Comparison of ENCODE assay signal across 25 cellular contexts in the genomic region with DNA sequence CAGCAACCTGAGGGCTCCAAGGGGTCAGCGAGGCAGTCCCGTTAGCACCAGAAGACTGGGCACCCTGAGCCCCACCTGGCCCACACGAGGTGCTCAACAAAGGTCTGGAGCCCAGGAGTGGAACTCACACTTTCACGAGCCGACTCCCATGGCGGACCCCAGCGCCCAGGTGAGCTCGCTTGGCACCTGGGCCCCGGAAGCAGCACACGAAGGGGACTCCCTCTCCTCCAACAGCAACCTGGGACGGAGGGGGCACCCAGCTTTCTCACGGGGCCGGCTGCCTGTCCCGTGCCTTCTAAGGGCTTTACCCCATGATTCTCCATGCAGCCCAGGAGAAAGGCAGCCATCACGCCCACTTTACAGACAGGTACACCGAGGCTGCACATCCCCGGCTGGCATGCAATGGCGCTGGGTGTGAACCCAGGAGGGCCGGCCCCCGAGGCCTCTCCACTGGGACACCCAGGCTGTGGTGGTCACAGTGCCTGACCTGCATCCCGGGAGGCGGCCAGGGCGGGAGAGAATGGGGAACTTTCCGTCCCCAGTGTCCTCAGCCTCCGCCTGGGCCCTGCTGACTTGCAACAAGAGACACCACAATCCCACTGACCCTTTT. TPM values are rescaled to one million over a fixed set of nuclear protein-coding genes. Genes with fewer than 3 reads are reported as not detected.
"Had no signal": no experiment of that assay in that cellular context is flagged by ENCODE, and none has a peak within 500 bp of the region (broad histone marks: within the 10 kb centered on the region; RNA-seq: fewer than 3 reads in every experiment).

No MANE protein-coding gene starts in this region.

- H3K27me3 ChIP-seq: heart right ventricle, left lung, right atrium auricular region, suprapubic skin had no signal

- H3K27ac ChIP-seq: left lung, prostate gland, skin epidermis, suprapubic skin had no signal

- H3K9me3 Mint-ChIP-seq: effector memory CD8-positive, alpha-beta T cell; natural killer cell treated with Interleukin-12 subunit alpha and Interleukin-12 subunit beta and Interleukin-15 and Interleukin-18, amount 100 ng/mL, for 72 hours; neural crest cell; type B pancreatic cell had no signal

- ATAC-seq: effector memory CD8-positive, alpha-beta T cell; heart right ventricle; left cardiac atrium; left lung; mucosa of descending colon; natural killer cell treated with Interleukin-12 subunit alpha and Interleukin-12 subunit beta and Interleukin-15 and Interleukin-18, amount 100 ng/mL, for 72 hours; stimulated activated naive B cell treated with anti-CD40 and anti-IgM and Interleukin-4, amounts not matched to agents 10 μg/mL and 1 μg/mL and 100 μg/mL, for 72 hours had no signal

- H3K27ac Mint-ChIP-seq: mesothelial cell of epicardium; natural killer cell treated with Interleukin-12 subunit alpha and Interleukin-12 subunit beta and Interleukin-15 and Interleukin-18, amount 100 ng/mL, for 72 hours; stimulated activated naive CD8-positive, alpha-beta T cell treated with anti-CD3 and anti-CD28 coated beads, Interleukin-15, Interleukin-2, amounts not matched to agents 100 ng/mL and 50 ng/mL, for 24 hours; type B pancreatic cell had no signal

- H3K4me3 Mint-ChIP-seq: effector memory CD8-positive, alpha-beta T cell; mesothelial cell of epicardium; natural killer cell treated with Interleukin-12 subunit alpha and Interleukin-12 subunit beta and Interleukin-15 and Interleukin-18, amount 100 ng/mL, for 72 hours; stimulated activated naive B cell treated with anti-CD40 and anti-IgM and Interleukin-4, amounts not matched to agents 10 μg/mL and 1 μg/mL and 100 μg/mL, for 72 hours; stimulated activated naive CD8-positive, alpha-beta T cell treated with anti-CD3 and anti-CD28 coated beads, Interleukin-15, Interleukin-2, amounts not matched to agents 100 ng/mL and 50 ng/mL, for 24 hours; type B pancreatic cell had no signal

- H3K9me3 ChIP-seq: left lung, mucosa of descending colon, prostate gland, right atrium auricular region, suprapubic skin had no signal

- H3K36me3 Mint-ChIP-seq: naive B cell; natural killer cell treated with Interleukin-12 subunit alpha and Interleukin-12 subunit beta and Interleukin-15 and Interleukin-18, amount 100 ng/mL, for 72 hours; type B pancreatic cell had no signal

- H3K4me3 ChIP-seq: heart right ventricle, left lung, mucosa of descending colon, prostate gland, right atrium auricular region, skin epidermis, suprapubic skin had no signal

- H3K4me1 ChIP-seq: prostate gland had no signal

- H3K36me3 ChIP-seq: prostate gland, suprapubic skin had no signal

- DNase-seq: cortex of kidney; effector memory CD8-positive, alpha-beta T cell; foreskin fibroblast; glutamatergic neuron; heart right ventricle; hippocampal formation; left cardiac atrium; left lung; mesenchymal stem cell; mucosa of descending colon; naive B cell; stimulated activated CD4-positive, alpha-beta T cell treated with anti-CD3 and anti-CD28 coated beads, Interleukin-15, amount 100 ng/mL, for 24 hours; stimulated activated CD4-positive, alpha-beta T cell treated with anti-CD3 and anti-CD28 coated beads, Interleukin-2, amount 100 ng/mL, for 48 hours; stimulated activated naive B cell treated with anti-CD40 and anti-IgM and Interleukin-4, amounts not matched to agents 10 μg/mL and 1 μg/mL and 100 μg/mL, for 72 hours had no signal

- H3K27me3 Mint-ChIP-seq: effector memory CD8-positive, alpha-beta T cell; naive B cell; natural killer cell treated with Interleukin-12 subunit alpha and Interleukin-12 subunit beta and Interleukin-15 and Interleukin-18, amount 100 ng/mL, for 72 hours; stimulated activated naive B cell treated with anti-CD40 and anti-IgM and Interleukin-4, amounts not matched to agents 10 μg/mL and 1 μg/mL and 100 μg/mL, for 72 hours; stimulated activated naive CD8-positive, alpha-beta T cell treated with anti-CD3 and anti-CD28 coated beads, Interleukin-15, Interleukin-2, amounts not matched to agents 100 ng/mL and 50 ng/mL, for 24 hours; type B pancreatic cell had no signal

RNA-seq across cellular contexts. Expression of a gene that starts 13.0 kb away (rescaled TPM):
- total RNA-seq: lung microvascular endothelial cell, neural crest cell, osteocyte had no signal
